Comparison of ENCODE assay signal across 8 cellular contexts in the genomic region with DNA sequence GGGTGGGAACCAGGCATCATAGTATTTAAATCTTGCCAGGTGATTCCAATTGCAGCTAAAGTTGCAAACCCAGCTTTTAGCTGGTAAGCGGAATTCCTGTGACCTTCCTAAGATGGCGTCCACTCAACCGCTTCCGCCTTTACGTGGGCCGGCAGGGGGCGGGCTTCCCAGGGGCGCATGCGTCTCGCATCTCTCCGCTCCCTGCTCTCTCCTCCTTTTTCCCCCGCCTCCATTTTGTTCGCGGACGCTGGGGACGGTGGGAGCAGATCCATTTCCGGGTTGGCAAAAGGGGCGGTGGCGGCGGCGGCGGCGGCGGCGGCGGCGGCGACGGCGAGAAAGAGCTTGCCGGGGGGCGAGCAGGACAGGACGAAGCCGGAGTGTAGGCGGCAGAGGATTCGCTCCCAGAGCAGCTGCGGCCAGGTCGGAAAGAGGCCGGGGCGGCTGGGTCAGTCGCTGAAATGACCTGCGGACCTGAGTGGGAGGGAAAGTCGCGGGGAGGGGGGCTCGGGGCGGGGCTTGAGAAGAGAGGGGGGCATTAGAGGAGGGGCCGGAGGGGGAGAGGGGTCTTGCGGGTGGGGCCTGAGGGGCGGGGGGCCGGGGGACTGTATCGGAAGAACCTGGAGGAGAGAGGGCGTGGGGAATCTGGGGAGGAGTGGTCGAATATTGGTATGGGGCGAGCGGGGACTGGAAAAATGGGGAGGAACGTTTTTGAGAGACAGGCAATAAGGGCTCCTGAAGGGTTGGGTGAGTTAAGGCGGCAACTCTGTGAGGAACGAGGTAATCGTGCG. TPM values are rescaled to one million over a fixed set of nuclear protein-coding genes. Genes with fewer than 3 reads are reported as not detected.
A peak's percentile ranks its signal among the peaks of the same experiment; 100 is the strongest.
DNase-seq lines count a peak whose midpoint lies in the region; ATAC-seq and TF ChIP-seq lines count a peak whose summit lies in the region.

A gene with protein sequence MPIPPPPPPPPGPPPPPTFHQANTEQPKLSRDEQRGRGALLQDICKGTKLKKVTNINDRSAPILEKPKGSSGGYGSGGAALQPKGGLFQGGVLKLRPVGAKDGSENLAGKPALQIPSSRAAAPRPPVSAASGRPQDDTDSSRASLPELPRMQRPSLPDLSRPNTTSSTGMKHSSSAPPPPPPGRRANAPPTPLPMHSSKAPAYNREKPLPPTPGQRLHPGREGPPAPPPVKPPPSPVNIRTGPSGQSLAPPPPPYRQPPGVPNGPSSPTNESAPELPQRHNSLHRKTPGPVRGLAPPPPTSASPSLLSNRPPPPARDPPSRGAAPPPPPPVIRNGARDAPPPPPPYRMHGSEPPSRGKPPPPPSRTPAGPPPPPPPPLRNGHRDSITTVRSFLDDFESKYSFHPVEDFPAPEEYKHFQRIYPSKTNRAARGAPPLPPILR (plus strand): TSS at position 232 of the 788 bp plus-strand sequence. CDS start 37,156 bp downstream, outside the sequence.

- H3K4me1 Mint-ChIP-seq in CD8-positive, alpha-beta T cell (ENCODE audit: low read depth), result peaks cover 30% of the 10 kb centered on the region
- peaks cover 14 to 36% of the 10 kb centered on the region in 2 donors for H3K4me1 Mint-ChIP-seq in effector memory CD8-positive, alpha-beta T cell (ENCODE audit: low read depth in 2 of 2)
- peaks cover 20% of the 10 kb centered on the region for H3K4me1 Mint-ChIP-seq in memory B cell

- ATAC-seq in CD8-positive, alpha-beta T cell, result peak; percentile 90
- ATAC-seq in GM19455 (IDR thresholded peaks at IDR 0.05; ENCODE audit: unreplicated experiment) (peak; percentile 89), memory B cell (ENCODE audit: low read depth) (peak; percentile 81)
- peak; percentile 88 for ATAC-seq in effector memory CD8-positive, alpha-beta T cell (replicated peaks)

- no peaks in the 10 kb centered on the region for H3K27me3 ChIP-seq in CD8-positive, alpha-beta T cell (ENCODE audit: insufficient read depth, low read length)

- POLR2A ChIA-PET in CD8-positive, alpha-beta T cell (lab: Charles Lee), result interaction anchor here (0.7 to 1.6 kb wide), 14 partner anchors 14 to 1646 kb away, joined by 3 to 5 read pairs (median 3); a partner anchor contains a TSS

- peak within 1 kb of the TSS; percentile 83 for H3K4me3 ChIP-seq in CD8-positive, alpha-beta T cell (ENCODE audit: low read depth, low read length)

- intact Hi-C loops in CD8-positive, alpha-beta T cell (cut with DNase I, micrococcal nuclease), result loop anchor here (1.0 to 5.0 kb wide), 6 partner anchors 16 to 582 kb away; a partner anchor contains a TSS

- peak; percentile 92 to 97 (median 96) for DNase-seq in CD8-positive, alpha-beta T cell
- DNase-seq in HS-5 (ENCODE audit: low read depth), result peak; percentile 77
- DNase-seq in NK-92 treated with Interleukin-12 subunit alpha and Interleukin-12 subunit beta, amount 100 ng/mL, for 24 hours (lab: John Stamatoyannopoulos, UW), result peak; percentile 93
- peak; percentile 96 for DNase-seq in activated CD8-positive, alpha-beta memory T cell treated with anti-CD3 and anti-CD28 coated beads for 24 hours
- DNase-seq in effector memory CD8-positive, alpha-beta T cell, result peak; percentile 95 to 97 (median 96)
- peak; percentile 92 to 95 for DNase-seq in memory B cell (ENCODE audit: low spot score in 2 of 2)
- peak; percentile 93 for DNase-seq in stimulated activated CD8-positive, alpha-beta memory T cell treated with anti-CD3 and anti-CD28 coated beads, Interleukin-12 subunit alpha, Interleukin-12 subunit beta, amount 100 ng/mL, for 24 hours (ENCODE audit: extremely low read depth)

- no peaks in the 10 kb centered on the region for H3K27me3 Mint-ChIP-seq in CD8-positive, alpha-beta T cell (ENCODE audit: low read depth)
- no peaks in the 10 kb centered on the region for H3K27me3 Mint-ChIP-seq in effector memory CD8-positive, alpha-beta T cell
- no peaks in the 10 kb centered on the region for H3K27me3 Mint-ChIP-seq in memory B cell

- no peaks in the 10 kb centered on the region for H3K9me3 ChIP-seq in CD8-positive, alpha-beta T cell (ENCODE audit: low read length)

- H3K4me3 Mint-ChIP-seq in CD8-positive, alpha-beta T cell, result peak within 1 kb of the TSS; percentile 95
- peak within 1 kb of the TSS; percentile 83 to 95 for H3K4me3 Mint-ChIP-seq in effector memory CD8-positive, alpha-beta T cell
- H3K4me3 Mint-ChIP-seq in memory B cell, result peak within 1 kb of the TSS; percentile 91

- H3K36me3 ChIP-seq in CD8-positive, alpha-beta T cell (ENCODE audit: insufficient read depth, low read length), result no peaks in the 10 kb centered on the region

- TF ChIP-seq CTCF in CD8-positive, alpha-beta T cell (IDR thresholded peaks at IDR 0.05), result peak; percentile 53

- H3K27ac ChIP-seq in CD8-positive, alpha-beta T cell (ENCODE audit: low read depth, low read length), result peak within 1 kb of the TSS; percentile 99

- peak within 1 kb of the TSS; percentile 100 for H3K27ac Mint-ChIP-seq in CD8-positive, alpha-beta T cell
- H3K27ac Mint-ChIP-seq in effector memory CD8-positive, alpha-beta T cell, result peak within 1 kb of the TSS; percentile 99
- H3K27ac Mint-ChIP-seq in memory B cell, result peak within 1 kb of the TSS; percentile 98

- H3K9me3 Mint-ChIP-seq in CD8-positive, alpha-beta T cell, result no peaks in the 10 kb centered on the region
- H3K9me3 Mint-ChIP-seq in effector memory CD8-positive, alpha-beta T cell, result no peaks in the 10 kb centered on the region
- no peaks in the 10 kb centered on the region for H3K9me3 Mint-ChIP-seq in memory B cell

- CTCF ChIA-PET in CD8-positive, alpha-beta T cell (lab: Charles Lee), result interaction anchor here (0.6 to 1.9 kb wide), 9 partner anchors 10 to 273 kb away, joined by 3 to 9 read pairs (median 4); no protein-coding TSS in a partner anchor

- H3K4me1 ChIP-seq in CD8-positive, alpha-beta T cell (ENCODE audit: insufficient read depth, low read length), result peaks cover 8% of the 10 kb centered on the region

- H3K36me3 Mint-ChIP-seq in CD8-positive, alpha-beta T cell, result peaks cover 14% of the 10 kb centered on the region
- H3K36me3 Mint-ChIP-seq in effector memory CD8-positive, alpha-beta T cell (ENCODE audit: insufficient read depth), result peaks cover 32% of the 10 kb centered on the region
- peaks cover 2% of the 10 kb centered on the region for H3K36me3 Mint-ChIP-seq in memory B cell

RNA-seq across cellular contexts. Expression of the gene that starts here (rescaled TPM):
- total RNA-seq in CD8-positive, alpha-beta T cell, result 10 to 100 TPM; 26.8 to 30.8 TPM

Comparison
In these comparisons a context has a peak if more than half of its experiments do, and no peak if none do; other contexts are left out.
1. Peak in every context shown above with its lines: DNase-seq, ATAC-seq, H3K4me3 ChIP-seq and H3K27ac ChIP-seq.